In the genomic region with DNA sequence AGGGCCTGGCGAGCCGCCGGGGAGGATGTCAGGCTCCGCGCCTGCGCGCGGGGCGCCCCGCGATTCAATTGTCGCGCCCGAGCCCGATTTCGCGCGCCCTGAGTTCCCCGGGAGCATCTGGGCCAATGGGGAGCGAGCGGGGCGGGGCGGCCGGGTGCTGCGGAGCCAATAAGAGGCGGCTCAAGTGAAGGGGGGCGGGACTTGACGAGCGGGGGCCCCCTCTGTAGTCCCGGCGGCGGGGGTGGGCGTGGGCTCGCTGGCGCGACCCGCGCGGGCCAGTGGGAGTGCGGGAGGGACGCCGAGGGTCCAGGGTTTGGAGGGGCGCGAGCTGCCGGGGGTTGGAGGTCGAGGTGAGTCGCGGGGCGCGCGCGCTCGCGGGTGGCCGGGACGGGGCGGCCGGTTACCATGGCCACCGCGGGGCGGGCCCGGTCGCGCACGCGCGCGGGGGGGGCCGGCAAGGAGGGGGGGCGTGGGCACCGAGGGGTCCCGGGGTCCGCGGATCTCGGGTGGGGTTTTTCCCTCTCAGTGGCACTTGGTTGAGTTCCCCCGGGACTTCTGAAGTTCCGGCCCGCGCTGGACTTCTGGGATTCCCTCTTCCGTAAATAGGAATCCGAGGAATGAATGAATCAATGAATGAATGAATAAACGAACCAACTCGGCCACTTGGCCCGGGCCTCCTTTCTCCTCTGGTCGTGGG, we compare ENCODE assay signal across 8 cellular contexts. TPM values are rescaled to one million over a fixed set of nuclear protein-coding genes. Genes with fewer than 3 reads are reported as not detected.
DNase-seq lines count a peak whose midpoint lies in the region; ATAC-seq and TF ChIP-seq lines count a peak whose summit lies in the region.

No MANE protein-coding gene starts in this region.

- H3K27ac ChIP-seq in left lung, result peak overlapping the region in 1 of 2 donors; percentile 65

- peak overlapping the region; percentile 81 for H3K4me3 Mint-ChIP-seq in activated CD4-positive, alpha-beta T cell treated with anti-CD3 and anti-CD28 coated beads, Interleukin-2, amount 10 ng/mL, durations not matched to agents 7 days and 5 days

- POLR2A ChIA-PET in activated CD4-positive, alpha-beta T cell treated with anti-CD3 and anti-CD28 coated beads, Interleukin-2, amount 10 ng/mL, durations not matched to agents 7 days and 5 days (lab: Charles Lee), result no interaction called here

- DNase-seq in AG09309 (ENCODE audit: low read depth) (no peak), GM19240 (ENCODE audit: insufficient read length, low spot score) (peak; percentile 95), NCI-H69 (lab: John Stamatoyannopoulos, UW) (peak; percentile 99), cortex of kidney (lab: John Stamatoyannopoulos, UW) (peak; percentile 29), left lung (peak; percentile 93 to 95)
- peak; percentile 96 for DNase-seq in activated CD4-positive, alpha-beta T cell treated with anti-CD3 and anti-CD28 coated beads, Interleukin-2, amount 10 ng/mL, durations not matched to agents 7 days and 5 days
- DNase-seq in stimulated activated CD4-positive, alpha-beta T cell treated with anti-CD3 and anti-CD28 coated beads, Interleukin-1b, Interleukin-23, amount 100 ng/mL, for 48 hours, result peak; percentile 94

- H3K27ac Mint-ChIP-seq in activated CD4-positive, alpha-beta T cell treated with anti-CD3 and anti-CD28 coated beads, Interleukin-2, amount 10 ng/mL, durations not matched to agents 7 days and 5 days, result peak overlapping the region; percentile 89

- no peaks in the 10 kb centered on the region for H3K36me3 ChIP-seq in left lung

- peaks cover 53% of the 10 kb centered on the region for H3K4me1 Mint-ChIP-seq in activated CD4-positive, alpha-beta T cell treated with anti-CD3 and anti-CD28 coated beads, Interleukin-2, amount 10 ng/mL, durations not matched to agents 7 days and 5 days

- peak; percentile 74 for ATAC-seq in HG03520 (IDR thresholded peaks at IDR 0.05; ENCODE audit: unreplicated experiment)
- ATAC-seq in left lung, result peak; percentile 90

- peaks cover 46% of the 10 kb centered on the region for H3K36me3 Mint-ChIP-seq in activated CD4-positive, alpha-beta T cell treated with anti-CD3 and anti-CD28 coated beads, Interleukin-2, amount 10 ng/mL, durations not matched to agents 7 days and 5 days (ENCODE audit: low read depth)

- H3K4me1 ChIP-seq in left lung, result peaks cover 12 to 55% of the 10 kb centered on the region in 2 donors

- intact Hi-C loops in left lung (cut with DNase I), result loop anchor here in 1 of 2 donors (2.0 kb wide), 1 partner anchor 45 kb away; no protein-coding TSS in a partner anchor

- no peaks in the 10 kb centered on the region for H3K9me3 ChIP-seq in left lung

- H3K4me3 ChIP-seq in AG09309 (ENCODE audit: control insufficient read depth, low read depth, low read length), result peak overlapping the region; percentile 54
- peak overlapping the region; percentile 50 to 63 for H3K4me3 ChIP-seq in left lung

- TF ChIP-seq CTCF in AG09309 (IDR thresholded peaks at IDR 0.05; ENCODE audit: control insufficient read depth, insufficient read depth, low read depth, low read length, missing control alignments) (no peak), left lung (IDR thresholded peaks at IDR 0.05) (no peak)

- H3K27me3 ChIP-seq in left lung, result peaks cover 0 to 15% of the 10 kb centered on the region in 2 donors

- H3K9me3 Mint-ChIP-seq in activated CD4-positive, alpha-beta T cell treated with anti-CD3 and anti-CD28 coated beads, Interleukin-2, amount 10 ng/mL, durations not matched to agents 7 days and 5 days, result no peaks in the 10 kb centered on the region

- CTCF ChIA-PET in activated CD4-positive, alpha-beta T cell treated with anti-CD3 and anti-CD28 coated beads, Interleukin-2, amount 10 ng/mL, durations not matched to agents 7 days and 5 days (lab: Charles Lee), result interaction anchor here (0.6 to 2.9 kb wide), 3 partner anchors 82 to 101 kb away, joined by 3 to 21 read pairs (median 3); no protein-coding TSS in a partner anchor

- no peaks in the 10 kb centered on the region for H3K27me3 Mint-ChIP-seq in activated CD4-positive, alpha-beta T cell treated with anti-CD3 and anti-CD28 coated beads, Interleukin-2, amount 10 ng/mL, durations not matched to agents 7 days and 5 days

RNA-seq across cellular contexts. Expression of a gene that starts 0.7 kb away (rescaled TPM):
- total RNA-seq in activated CD4-positive, alpha-beta T cell treated with anti-CD3 and anti-CD28 coated beads, Interleukin-2, amount 10 ng/mL, durations not matched to agents 7 days and 5 days, result 100 to 1,000 TPM; 130 to 141 TPM
- 10 to 100 TPM; 14.2 to 20.5 TPM for total RNA-seq in left lung

RNA-seq across cellular contexts. Expression of a gene that starts 7.3 kb away (rescaled TPM):
- 1 to 10 TPM; 1.5 to 1.8 TPM for total RNA-seq in activated CD4-positive, alpha-beta T cell treated with anti-CD3 and anti-CD28 coated beads, Interleukin-2, amount 10 ng/mL, durations not matched to agents 7 days and 5 days
- under 1 TPM; 0.35 to 0.81 TPM for total RNA-seq in left lung

RNA-seq across cellular contexts. Expression of a gene that starts 42.6 kb away (rescaled TPM):
- 10 to 100 TPM; 24.1 to 28.1 TPM for total RNA-seq in activated CD4-positive, alpha-beta T cell treated with anti-CD3 and anti-CD28 coated beads, Interleukin-2, amount 10 ng/mL, durations not matched to agents 7 days and 5 days
- 10 to 100 TPM; 51.4 to 71.7 TPM for total RNA-seq in left lung

RNA-seq across cellular contexts. Expression of a gene that starts 58.9 kb away (rescaled TPM):
- 10 to 100 TPM; 37.1 to 40.2 TPM for total RNA-seq in activated CD4-positive, alpha-beta T cell treated with anti-CD3 and anti-CD28 coated beads, Interleukin-2, amount 10 ng/mL, durations not matched to agents 7 days and 5 days
- total RNA-seq in left lung, result 10 to 100 TPM; 35.5 to 42.1 TPM

Comparison
In these comparisons a context has a peak if more than half of its experiments do, and no peak if none do; other contexts are left out.
1. RNA of a gene that starts 0.7 kb away (total RNA-seq): 130 to 141 TPM in activated CD4-positive, alpha-beta T cell treated with anti-CD3 and anti-CD28 coated beads, Interleukin-2, amount 10 ng/mL, durations not matched to agents 7 days and 5 days; 14.2 to 20.5 TPM in left lung; every median in the first group is over 4 times any median in the second.